ENCODE assay signal across 22 cellular contexts in genomic region chr18:76846217-76846616, GRCh38.
"Had no signal": no experiment of that assay in that cellular context is flagged by ENCODE, and none has a peak within 500 bp of the region (broad histone marks: within the 10 kb centered on the region; RNA-seq: fewer than 3 reads in every experiment).

No MANE protein-coding gene starts in this region.

- H3K9me3 Mint-ChIP-seq: dendritic cell treated with granulocyte-macrophage colony-stimulating factor and Interleukin-4, amounts not matched to agents 40 ng/mL and 50 ng/mL, for 4 days; effector memory CD8-positive, alpha-beta T cell; naive thymus-derived CD4-positive, alpha-beta T cell; nephron progenitor cell; type B pancreatic cell had no signal

- H3K4me3 Mint-ChIP-seq: dendritic cell treated with granulocyte-macrophage colony-stimulating factor and Interleukin-4, amounts not matched to agents 40 ng/mL and 50 ng/mL, for 4 days; effector memory CD8-positive, alpha-beta T cell; naive thymus-derived CD4-positive, alpha-beta T cell; nephron progenitor cell; type B pancreatic cell had no signal

- ATAC-seq: effector memory CD8-positive, alpha-beta T cell; gastrocnemius medialis; heart right ventricle; left lung; naive thymus-derived CD4-positive, alpha-beta T cell; psoas muscle had no signal

- H3K27ac ChIP-seq: epithelial cell of prostate, esophagus muscularis mucosa, gastrocnemius medialis, heart right ventricle, left lung, neutrophil, psoas muscle, sigmoid colon, skin epidermis, thoracic aorta had no signal

- H3K36me3 Mint-ChIP-seq: type B pancreatic cell had no signal

- H3K27me3 ChIP-seq: esophagus muscularis mucosa, gastrocnemius medialis, heart right ventricle, left lung, neutrophil, sigmoid colon, stomach had no signal

- H3K36me3 ChIP-seq: esophagus muscularis mucosa, gastrocnemius medialis, neutrophil, sigmoid colon, stomach, thoracic aorta had no signal

- H3K27ac Mint-ChIP-seq: dendritic cell treated with granulocyte-macrophage colony-stimulating factor and Interleukin-4, amounts not matched to agents 40 ng/mL and 50 ng/mL, for 4 days; effector memory CD8-positive, alpha-beta T cell; nephron progenitor cell; type B pancreatic cell had no signal

- H3K9me3 ChIP-seq: esophagus muscularis mucosa, gastrocnemius medialis, heart right ventricle, left lung, neutrophil, psoas muscle, sigmoid colon, stomach, thoracic aorta had no signal

- H3K4me1 ChIP-seq: gastrocnemius medialis, sigmoid colon had no signal

- DNase-seq: effector memory CD8-positive, alpha-beta T cell; gastrocnemius medialis; heart right ventricle; hypothalamus; left lung; mammary epithelial cell; naive thymus-derived CD4-positive, alpha-beta T cell; nephron progenitor cell; psoas muscle; sigmoid colon; stimulated activated naive CD4-positive, alpha-beta T cell; stomach; substantia nigra had no signal

- FAIRE-seq: colon, urothelium cell line had no signal

- H3K27me3 Mint-ChIP-seq: dendritic cell treated with granulocyte-macrophage colony-stimulating factor and Interleukin-4, amounts not matched to agents 40 ng/mL and 50 ng/mL, for 4 days; effector memory CD8-positive, alpha-beta T cell; naive thymus-derived CD4-positive, alpha-beta T cell; type B pancreatic cell had no signal

- H3K4me3 ChIP-seq: esophagus muscularis mucosa, gastrocnemius medialis, heart right ventricle, left lung, psoas muscle, sigmoid colon, skin epidermis, stomach, thoracic aorta had no signal
